ENCODE assay signal across 8 cellular contexts in the genomic region with DNA sequence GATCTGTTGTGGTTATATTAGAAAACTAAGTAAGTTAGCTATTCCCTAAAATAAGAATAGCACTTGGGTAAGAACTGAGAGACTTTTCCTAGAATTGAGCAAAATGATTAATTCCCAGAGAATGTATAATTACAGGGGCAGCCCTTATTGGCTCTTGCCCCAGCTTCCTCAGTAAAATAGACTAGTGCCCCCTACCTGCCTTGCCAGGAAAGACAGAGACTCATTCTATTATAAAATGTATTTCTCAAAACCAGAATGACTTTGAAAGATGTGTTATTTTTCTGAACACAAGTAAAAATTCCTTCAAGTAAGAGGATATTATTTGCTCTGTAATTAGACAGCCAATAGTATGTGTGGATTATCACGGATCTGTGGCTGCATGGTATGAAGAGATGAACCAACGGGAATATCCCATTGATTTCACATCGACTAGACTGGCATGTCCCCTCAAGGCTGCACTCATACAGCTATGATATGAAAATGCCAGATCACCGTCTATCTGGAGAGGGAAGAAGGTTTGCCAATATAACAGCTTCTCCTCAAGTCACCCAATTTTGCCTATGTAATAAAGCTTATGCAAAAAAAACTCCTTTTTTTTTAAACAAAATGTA. TPM values are rescaled to one million over a fixed set of nuclear protein-coding genes. Genes with fewer than 3 reads are reported as not detected.
A peak's percentile ranks its signal among the peaks of the same experiment; 100 is the strongest.
DNase-seq lines count a peak whose midpoint lies in the region; ATAC-seq and TF ChIP-seq lines count a peak whose summit lies in the region.

No MANE protein-coding gene starts in this region.

- peak overlapping the region in 8 of 11 experiments; percentile 57 to 98 (median 94); a peak in 17 of 22 replicates for H3K27ac ChIP-seq in BLaER1 treated with 17β-estradiol and CSF1 and Interleukin-3, amounts not matched to agents 10 nM and 100 nM
- peak overlapping the region; percentile 65 to 76 for H3K27ac ChIP-seq in right atrium auricular region

- H3K4me3 ChIP-seq in BLaER1 treated with 17β-estradiol and CSF1 and Interleukin-3, amounts not matched to agents 10 nM and 100 nM = no peak overlapping the region
- H3K4me3 ChIP-seq in right atrium auricular region = no peak overlapping the region

- H3K9me3 ChIP-seq in BLaER1 treated with 17β-estradiol and CSF1 and Interleukin-3, amounts not matched to agents 10 nM and 100 nM (replicated peaks in 1 of 11) = no peaks in the 10 kb centered on the region
- no peaks in the 10 kb centered on the region for H3K9me3 ChIP-seq in right atrium auricular region

- H3K4me2 ChIP-seq in BLaER1 treated with 17β-estradiol and CSF1 and Interleukin-3, amounts not matched to agents 10 nM and 100 nM = peak overlapping the region; percentile 60 to 99 (median 91)

- ATAC-seq in GM21576 (IDR thresholded peaks at IDR 0.05; ENCODE audit: unreplicated experiment) = no peak

- H3K36me3 ChIP-seq in BLaER1 treated with 17β-estradiol and CSF1 and Interleukin-3, amounts not matched to agents 10 nM and 100 nM = peaks cover 0 to 25% (median 9%) of the 10 kb centered on the region in 11 experiments; a peak in 12 of 22 replicates
- no peaks in the 10 kb centered on the region for H3K36me3 ChIP-seq in right atrium auricular region

- H3K9ac ChIP-seq in BLaER1 treated with 17β-estradiol and CSF1 and Interleukin-3, amounts not matched to agents 10 nM and 100 nM = peak overlapping the region in 8 of 11 experiments; percentile 23 to 92 (median 42); a peak in 13 of 22 replicates

- DNase-seq in HCEC 1CT (peak; percentile 90), RPMI8226 (peak; percentile 56), amniotic epithelial cell (ENCODE audit: low read depth) (peak; percentile 78), right atrium auricular region (ENCODE audit: low spot score) (peak; percentile 82), 8988T (no peak)
- DNase-seq in stimulated activated CD4-positive, alpha-beta T cell treated with anti-CD3 and anti-CD28 coated beads, Interleukin-1b, Interleukin-23, amount 100 ng/mL, for 48 hours = peak; percentile 44

- H3K27me3 ChIP-seq in BLaER1 treated with 17β-estradiol and CSF1 and Interleukin-3, amounts not matched to agents 10 nM and 100 nM = no peaks in the 10 kb centered on the region
- H3K27me3 ChIP-seq in right atrium auricular region = no peaks in the 10 kb centered on the region

- H4K20me1 ChIP-seq in BLaER1 treated with 17β-estradiol and CSF1 and Interleukin-3, amounts not matched to agents 10 nM and 100 nM = peaks cover 0 to 24% (median 7%) of the 10 kb centered on the region in 11 experiments; a peak in 5 of 22 replicates

- TF ChIP-seq CTCF in right atrium auricular region (IDR thresholded peaks at IDR 0.05) = peak; percentile 78 to 90

- H3K4me1 ChIP-seq in BLaER1 treated with 17β-estradiol and CSF1 and Interleukin-3, amounts not matched to agents 10 nM and 100 nM = peaks cover 76 to 100% (median 94%) of the 10 kb centered on the region in 10 experiments
- H3K4me1 ChIP-seq in right atrium auricular region = peaks cover 0 to 68% of the 10 kb centered on the region in 2 donors

RNA-seq across cellular contexts. Expression of a gene that starts 7.4 kb away (rescaled TPM):
- total RNA-seq in right atrium auricular region = 10 to 100 TPM; 54.0 to 58.9 TPM

RNA-seq across cellular contexts. Expression of a gene that starts 11.0 kb away (rescaled TPM):
- total RNA-seq in right atrium auricular region = 10 to 100 TPM in 1 of 2 donors, 1 to 10 TPM in 1; 8.2 to 13.2 TPM
